Comparison of ENCODE assay signal across 9 cellular contexts in the genomic region with DNA sequence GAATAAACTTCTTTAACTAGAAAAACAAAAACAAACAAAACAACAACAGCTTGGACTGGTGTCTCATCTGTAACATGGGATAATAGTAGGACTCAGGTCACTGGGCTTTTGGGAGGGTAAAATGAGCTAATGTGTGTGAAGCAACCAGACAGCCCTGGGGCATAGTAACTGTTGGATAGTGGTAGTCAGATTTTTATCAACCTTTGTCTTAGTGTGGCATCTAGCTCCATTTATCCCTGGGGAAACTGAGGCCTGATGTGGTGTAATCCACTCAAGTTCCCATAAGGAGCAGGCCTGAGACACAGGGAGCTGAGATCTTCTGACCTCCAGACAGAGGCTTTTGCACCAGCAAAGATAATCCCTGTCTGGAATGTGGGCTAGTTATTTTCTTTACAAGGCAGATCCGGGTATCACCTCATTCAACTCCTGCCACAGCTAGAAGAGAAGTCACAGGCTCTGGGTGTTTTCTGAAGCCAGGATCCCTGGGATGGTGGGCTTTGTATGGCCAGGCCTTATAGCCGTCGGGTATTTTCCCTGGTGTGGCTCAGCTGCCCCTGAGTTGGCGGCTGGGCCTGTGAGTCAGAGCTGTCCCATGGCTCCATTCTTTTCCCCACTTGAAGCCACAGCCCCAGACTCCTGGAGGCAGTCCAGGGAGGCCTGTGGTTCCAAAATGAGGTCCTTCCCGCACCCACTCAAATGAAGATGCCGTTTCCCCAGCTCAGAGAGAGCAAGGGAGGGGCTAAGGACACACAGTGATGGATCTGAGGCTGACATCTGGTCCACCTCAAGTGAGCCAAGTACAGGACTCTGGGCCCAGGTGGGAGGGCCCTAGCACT. TPM values are rescaled to one million over a fixed set of nuclear protein-coding genes. Genes with fewer than 3 reads are reported as not detected.
A peak's percentile ranks its signal among the peaks of the same experiment; 100 is the strongest.
DNase-seq lines count a peak whose midpoint lies in the region; ATAC-seq and TF ChIP-seq lines count a peak whose summit lies in the region.
"Had no signal": no experiment of that assay in that cellular context is flagged by ENCODE, and none has a peak within 500 bp of the region (broad histone marks: within the 10 kb centered on the region; RNA-seq: fewer than 3 reads in every experiment).

No MANE protein-coding gene starts in this region.

- H3K4me3 ChIP-seq in SJCRH30 (no peak overlapping the region), fibroblast of villous mesenchyme (ENCODE audit: low read depth, low read length) (no peak overlapping the region)

- no peaks in the 10 kb centered on the region for H3K36me3 ChIP-seq in SJCRH30

- peak; percentile 98 for DNase-seq in EH (ENCODE audit: low read depth)
- DNase-seq in SJCRH30, result peak; percentile 64 to 67
- DNase-seq in fibroblast of villous mesenchyme (ENCODE audit: low read depth), result peak; percentile 96
- DNase-seq in renal cortical epithelial cell (ENCODE audit: low read depth), result peak; percentile 48
- DNase-seq in nucleus accumbens (lab: John Stamatoyannopoulos, UW), result no peak
- DNase-seq in NCI-H2227 (lab: John Stamatoyannopoulos, UW; ENCODE audit: unreplicated experiment), result no peak
- DNase-seq in left lobe of liver (ENCODE audit: low spot score), result no peak
- DNase-seq: activated naive CD4-positive, alpha-beta T cell treated with anti-CD3 and anti-CD28 coated beads, Interleukin-2, amount 50 U/mL, for 16 hours had no signal

- H3K4me1 ChIP-seq in SJCRH30, result peaks cover 12% of the 10 kb centered on the region; the same call in 1 of the 2 replicates

- ATAC-seq in GM18502 (IDR thresholded peaks at IDR 0.05; ENCODE audit: poor library complexity, unreplicated experiment) (no peak), left lobe of liver (no peak)

- no peak for TF ChIP-seq CTCF in fibroblast of villous mesenchyme (IDR thresholded peaks at IDR 0.05; ENCODE audit: insufficient read depth, low read depth, low read length)

- no peaks in the 10 kb centered on the region; the same call in 1 of the 2 replicates for H3K9me3 ChIP-seq in SJCRH30 (replicated peaks)

- peak overlapping the region; percentile 42 for H3K27ac ChIP-seq in SJCRH30

- no peaks in the 10 kb centered on the region; the same call in 1 of the 2 replicates for H3K27me3 ChIP-seq in SJCRH30

RNA-seq across cellular contexts. Expression of a gene that starts 26.1 kb away (rescaled TPM):
- 0.06 and 0.13 TPM in 2 replicates for total RNA-seq in SJCRH30 (2014; rRNA removed; shearing (Covaris generic))
- total RNA-seq in fibroblast of villous mesenchyme (under 0.01 TPM in 2 replicates), renal cortical epithelial cell (not detected in 2 replicates), left lobe of liver (15.2 TPM)

RNA-seq across cellular contexts. Expression of a gene that starts 43.2 kb away (rescaled TPM):
- 4.7 and 7.2 TPM in 2 replicates for total RNA-seq in SJCRH30 (2014; rRNA removed; shearing (Covaris generic))
- total RNA-seq in fibroblast of villous mesenchyme (341 TPM in 2 replicates), renal cortical epithelial cell (0.30 and 0.52 TPM in 2 replicates), left lobe of liver (12.8 TPM)

RNA-seq across cellular contexts. Expression of a gene that starts 54.1 kb away (rescaled TPM):
- total RNA-seq in SJCRH30 (2014; rRNA removed; shearing (Covaris generic)), result not detected in 2 replicates
- total RNA-seq in fibroblast of villous mesenchyme (under 0.01 and 0.64 TPM in 2 replicates), renal cortical epithelial cell (not detected in 2 replicates), left lobe of liver (0.15 TPM)

Comparison
In these comparisons a context has a peak if more than half of its experiments do, and no peak if none do; other contexts are left out.
1. DNase-seq: peak in EH (single experiment), SJCRH30 (2 of 2), fibroblast of villous mesenchyme (single experiment) and renal cortical epithelial cell (single experiment); none in nucleus accumbens (0 of 56), NCI-H2227 (single experiment) and left lobe of liver (single experiment).
2. RNA of a gene that starts 26.1 kb away (total RNA-seq): 15.2 TPM in left lobe of liver (single experiment); 0.06 to 0.13 TPM in SJCRH30, under 0.01 TPM in fibroblast of villous mesenchyme and not detected in renal cortical epithelial cell; every median in the first group is over 10 times any median in the second.
3. RNA of a gene that starts 43.2 kb away (total RNA-seq): 341 TPM in fibroblast of villous mesenchyme; 12.8 TPM in left lobe of liver (single experiment), 4.7 to 7.2 TPM in SJCRH30 and 0.30 to 0.52 TPM in renal cortical epithelial cell; every median in the first group is over 10 times any median in the second.